ENCODE assay signal across 21 cellular contexts in genomic region chr12:23428758-23429157, GRCh38.
"Had no signal": no experiment of that assay in that cellular context is flagged by ENCODE, and none has a peak within 500 bp of the region (broad histone marks: within the 10 kb centered on the region; RNA-seq: fewer than 3 reads in every experiment).

No MANE protein-coding gene starts in this region.

- ATAC-seq: K562, Panc1, PC-3, SK-N-SH treated with all-trans-retinoic acid at 6 μM for 48 hours had no signal

- H3K4me3 ChIP-seq: K562 had no signal

- H3K27ac ChIP-seq: KMS-11, RWPE1 had no signal

- DNase-seq: Kasumi-1, MM.1S, NCI-H1092 treated with DMSO at 0.1 percent for 48 hours, NCI-H1436, NCI-H187, NCI-H2029, NCI-H2081 treated with DMSO at 0.1 percent for 48 hours, NCI-H2171, NCI-H226, NCI-H446, NCI-H510A, NCI-H524 treated with DMSO at 0.1 percent for 48 hours, NCI-H774, PC-3, SHP77, T-helper 1 cell had no signal

- H3K4me2 ChIP-seq: KMS-11 had no signal

- FAIRE-seq: K562 had no signal

- H3K9ac ChIP-seq: KMS-11 had no signal
